In the genomic region with DNA sequence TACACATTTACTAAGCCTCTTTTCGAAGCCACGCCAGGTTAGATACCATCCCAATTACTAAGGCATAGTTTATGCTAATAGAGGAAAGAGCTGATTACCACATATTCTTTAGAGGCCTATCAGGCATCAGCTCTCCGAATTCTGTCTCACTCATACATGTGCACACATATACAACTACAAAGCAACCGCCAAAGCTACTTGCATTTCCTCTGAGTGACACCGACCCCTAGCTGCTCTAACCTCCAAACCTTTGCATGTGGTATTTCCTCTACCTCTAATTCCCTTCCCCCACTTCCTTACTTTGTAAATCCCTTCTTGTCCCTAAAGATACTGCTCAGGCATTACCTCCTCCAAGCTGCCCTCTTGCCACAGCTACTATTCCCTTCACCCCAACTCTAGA, we compare ENCODE assay signal across 8 cellular contexts.
A peak's percentile ranks its signal among the peaks of the same experiment; 100 is the strongest.
DNase-seq lines count a peak whose midpoint lies in the region; ATAC-seq and TF ChIP-seq lines count a peak whose summit lies in the region.

No MANE protein-coding gene starts in this region.

- peaks cover 33% of the 10 kb centered on the region for H3K4me1 Mint-ChIP-seq in activated CD8-positive, alpha-beta T cell treated with anti-CD3 and anti-CD28 coated beads for 36 hours (ENCODE audit: low read depth)
- H3K4me1 Mint-ChIP-seq in stimulated activated memory B cell treated with anti-CD40 and anti-IgM and Interleukin-4, amounts not matched to agents 10 μg/mL and 1 μg/mL and 100 μg/mL, for 72 hours = peaks cover 16% of the 10 kb centered on the region

- intact Hi-C loops in activated CD8-positive, alpha-beta T cell treated with anti-CD3 and anti-CD28 coated beads for 36 hours (cut with micrococcal nuclease) = no loop called here

- POLR2A ChIA-PET in AG04450 (lab: Yijun Ruan, JAX) = interaction anchor here (0.6 to 2.7 kb wide), 3 partner anchors 52 to 107 kb away, joined by 3 to 13 read pairs (median 6); a partner anchor contains a TSS
- POLR2A ChIA-PET in activated CD8-positive, alpha-beta T cell treated with anti-CD3 and anti-CD28 coated beads for 36 hours (lab: Charles Lee) = interaction anchor here (0.6 to 2.5 kb wide), 6 partner anchors 12 to 107 kb away, joined by 3 to 10 read pairs (median 5); a partner anchor contains a TSS

- H3K27me3 ChIP-seq in AG04450 (ENCODE audit: control insufficient read depth, insufficient read depth, low read length) = no peaks in the 10 kb centered on the region

- ATAC-seq in activated CD8-positive, alpha-beta T cell treated with anti-CD3 and anti-CD28 coated beads for 36 hours = peak; percentile 83
- no peak for ATAC-seq in HG03571 (IDR thresholded peaks at IDR 0.05; ENCODE audit: unreplicated experiment)
- ATAC-seq in stimulated activated memory B cell treated with anti-CD40 and anti-IgM and Interleukin-4, amounts not matched to agents 10 μg/mL and 1 μg/mL and 100 μg/mL, for 72 hours = no peak

- H3K9me3 Mint-ChIP-seq in activated CD8-positive, alpha-beta T cell treated with anti-CD3 and anti-CD28 coated beads for 36 hours = peaks cover 5% of the 10 kb centered on the region
- H3K9me3 Mint-ChIP-seq in stimulated activated memory B cell treated with anti-CD40 and anti-IgM and Interleukin-4, amounts not matched to agents 10 μg/mL and 1 μg/mL and 100 μg/mL, for 72 hours = no peaks in the 10 kb centered on the region

- H3K27me3 Mint-ChIP-seq in activated CD8-positive, alpha-beta T cell treated with anti-CD3 and anti-CD28 coated beads for 36 hours = peaks cover 3% of the 10 kb centered on the region
- peaks cover 35% of the 10 kb centered on the region for H3K27me3 Mint-ChIP-seq in stimulated activated memory B cell treated with anti-CD40 and anti-IgM and Interleukin-4, amounts not matched to agents 10 μg/mL and 1 μg/mL and 100 μg/mL, for 72 hours

- no peaks in the 10 kb centered on the region for H3K9me3 ChIP-seq in AG04450 (ENCODE audit: control insufficient read depth, insufficient read depth, low read length)

- CTCF ChIA-PET in AG04450 (lab: Charles Lee) = interaction anchor here (2.2 kb wide), 1 partner anchor 11 kb away, joined by 6 read pairs; no protein-coding TSS in a partner anchor
- CTCF ChIA-PET in activated CD8-positive, alpha-beta T cell treated with anti-CD3 and anti-CD28 coated beads for 36 hours (lab: Charles Lee) = interaction anchor here (0.7 to 3.5 kb wide), 19 partner anchors 10 to 280 kb away, joined by 3 to 17 read pairs (median 3); a partner anchor contains a TSS

- H3K36me3 Mint-ChIP-seq in activated CD8-positive, alpha-beta T cell treated with anti-CD3 and anti-CD28 coated beads for 36 hours (ENCODE audit: low read depth) = no peaks in the 10 kb centered on the region
- no peaks in the 10 kb centered on the region for H3K36me3 Mint-ChIP-seq in stimulated activated memory B cell treated with anti-CD40 and anti-IgM and Interleukin-4, amounts not matched to agents 10 μg/mL and 1 μg/mL and 100 μg/mL, for 72 hours

- H3K4me3 Mint-ChIP-seq in activated CD8-positive, alpha-beta T cell treated with anti-CD3 and anti-CD28 coated beads for 36 hours = peak overlapping the region; percentile 40
- no peak overlapping the region for H3K4me3 Mint-ChIP-seq in stimulated activated memory B cell treated with anti-CD40 and anti-IgM and Interleukin-4, amounts not matched to agents 10 μg/mL and 1 μg/mL and 100 μg/mL, for 72 hours

- H3K27ac Mint-ChIP-seq in activated CD8-positive, alpha-beta T cell treated with anti-CD3 and anti-CD28 coated beads for 36 hours = peak overlapping the region; percentile 83
- H3K27ac Mint-ChIP-seq in stimulated activated memory B cell treated with anti-CD40 and anti-IgM and Interleukin-4, amounts not matched to agents 10 μg/mL and 1 μg/mL and 100 μg/mL, for 72 hours = no peak overlapping the region

- no peak overlapping the region for H3K4me3 ChIP-seq in AG04450 (ENCODE audit: low read depth, low read length)

- no peak for TF ChIP-seq CTCF in AG04450 (IDR thresholded peaks at IDR 0.05; ENCODE audit: low read depth, low read length)
- no peak for TF ChIP-seq CTCF in activated CD8-positive, alpha-beta T cell treated with anti-CD3 and anti-CD28 coated beads for 36 hours (IDR thresholded peaks at IDR 0.05)

- in situ Hi-C loops in KBM-7 (cut with MboI; ENCODE audit: low pct_unique_long_range_greater_than_20kb, low sequenced_read_pairs) = no loop called here

- DNase-seq in AG04450 (ENCODE audit: low read depth, low spot score) (no peak), KBM-7 (peak; percentile 84), iPS DF 19.7 (ENCODE audit: low read depth, low spot score) (peak; percentile 47), DMS153 (lab: John Stamatoyannopoulos, UW) (no peak), DMS153 treated with DMSO at 0.1 percent for 48 hours (lab: John Stamatoyannopoulos, UW; ENCODE audit: unreplicated experiment) (no peak)
- DNase-seq in activated CD8-positive, alpha-beta T cell treated with anti-CD3 and anti-CD28 coated beads for 36 hours = peak; percentile 62

- H3K27ac ChIP-seq in AG04450 (ENCODE audit: low read depth, low read length) = peak overlapping the region; percentile 67

Comparison
In these comparisons a context has a peak if more than half of its experiments do, and no peak if none do; other contexts are left out.
1. DNase-seq: peak in KBM-7 (single experiment), activated CD8-positive, alpha-beta T cell treated with anti-CD3 and anti-CD28 coated beads for 36 hours (single experiment) and iPS DF 19.7 (single experiment); none in AG04450 (single experiment), DMS153 (single experiment) and DMS153 treated with DMSO at 0.1 percent for 48 hours (single experiment).